8 cellular contexts compared by ENCODE assay signal in genomic region chr19:3275068-3275582, GRCh38. TPM values are rescaled to one million over a fixed set of nuclear protein-coding genes. Genes with fewer than 3 reads are reported as not detected.
DNase-seq lines count a peak whose midpoint lies in the region; ATAC-seq and TF ChIP-seq lines count a peak whose summit lies in the region.

No MANE protein-coding gene starts in this region.

- no peaks in the 10 kb centered on the region for H3K9me3 ChIP-seq in fibroblast of lung (ENCODE audit: control insufficient read depth, insufficient read depth, low read depth, low read length)

- H3K27me3 ChIP-seq in fibroblast of lung (ENCODE audit: control insufficient read depth, insufficient read depth, low read length): peaks cover 14% of the 10 kb centered on the region

- H3K4me3 ChIP-seq in GM12864 (ENCODE audit: low read depth, low read length) (peak overlapping the region; percentile 58), LNCaP clone FGC (ENCODE audit: low read depth, low read length) (peak overlapping the region; percentile 48), fibroblast of lung (replicated peaks in 1 of 4; ENCODE audit: control extremely low read depth in 1 of 4, insufficient read depth in 1 of 4, low read depth in 3 of 4, low read length in 4 of 4) (peak overlapping the region in 3 of 4 experiments; percentile 26 to 44 (median 32)), skin epidermis (peak overlapping the region in 6 of 7 experiments; percentile 16 to 39 (median 29))

- no peak for DNase-seq in GM12864 (ENCODE audit: low read depth)
- no peak for DNase-seq in LNCaP clone FGC (ENCODE audit: low read depth)
- peak; percentile 42 for DNase-seq in activated CD4-positive, alpha-beta T cell treated with anti-CD3 and anti-CD28 coated beads, Interleukin-2, amount 10 ng/mL, durations not matched to agents 7 days and 5 days
- no peak for DNase-seq in fibroblast of lung (ENCODE audit: low read depth in 2 of 2)
- DNase-seq in NCI-H526 treated with DMSO at 0.1 percent for 48 hours (lab: John Stamatoyannopoulos, UW): no peak
- DNase-seq in NK-92 (lab: John Stamatoyannopoulos, UW; ENCODE audit: unreplicated experiment): no peak

- CTCF ChIA-PET in activated CD4-positive, alpha-beta T cell treated with anti-CD3 and anti-CD28 coated beads, Interleukin-2, amount 10 ng/mL, durations not matched to agents 7 days and 5 days (lab: Charles Lee): interaction anchor here (0.6 to 1.5 kb wide), 5 partner anchors 10 to 1369 kb away, joined by 3 to 11 read pairs (median 3); no protein-coding TSS in a partner anchor

- H3K9ac ChIP-seq in fibroblast of lung (ENCODE audit: insufficient read depth, low read length): no peak overlapping the region

- peak; percentile 72 for TF ChIP-seq CTCF in GM12864 (IDR thresholded peaks at IDR 0.05; ENCODE audit: low read depth, low read length, missing control alignments)
- peak; percentile 51 for TF ChIP-seq CTCF in LNCaP clone FGC (IDR thresholded peaks at IDR 0.05; ENCODE audit: control insufficient read depth, extremely low read depth, insufficient read depth)
- peak in 1 of 2 donors; percentile 49 for TF ChIP-seq CTCF in fibroblast of lung (conservative IDR thresholded peaks at IDR 0.05 in 1 of 2, IDR thresholded peaks at IDR 0.05 in 1 of 2; ENCODE audit: low read depth in 1 of 2, low read length in 2 of 2)

- H3K27ac Mint-ChIP-seq in activated CD4-positive, alpha-beta T cell treated with anti-CD3 and anti-CD28 coated beads, Interleukin-2, amount 10 ng/mL, durations not matched to agents 7 days and 5 days: peak overlapping the region; percentile 86

- no peaks in the 10 kb centered on the region for H4K20me1 ChIP-seq in fibroblast of lung (ENCODE audit: control insufficient read depth, extremely low read depth, insufficient read depth, low read length)

- H2AFZ ChIP-seq in fibroblast of lung (ENCODE audit: low read length): no peak overlapping the region

- H3K36me3 Mint-ChIP-seq in activated CD4-positive, alpha-beta T cell treated with anti-CD3 and anti-CD28 coated beads, Interleukin-2, amount 10 ng/mL, durations not matched to agents 7 days and 5 days (ENCODE audit: low read depth): no peaks in the 10 kb centered on the region

- H3K4me1 ChIP-seq in fibroblast of lung (ENCODE audit: control insufficient read depth, extremely low read depth, insufficient read depth, low read length): peaks cover 2% of the 10 kb centered on the region

- H3K27ac ChIP-seq in fibroblast of lung (ENCODE audit: insufficient read depth, low read length) (no peak overlapping the region), skin epidermis (peak overlapping the region in 4 of 21 experiments; percentile 1 to 47 (median 24))

- no peaks in the 10 kb centered on the region for H3K36me3 ChIP-seq in fibroblast of lung (ENCODE audit: control insufficient read depth, insufficient read depth, low read length)

- ATAC-seq in GM21619 (IDR thresholded peaks at IDR 0.05; ENCODE audit: unreplicated experiment): no peak

- peaks cover 19% of the 10 kb centered on the region for H3K4me1 Mint-ChIP-seq in activated CD4-positive, alpha-beta T cell treated with anti-CD3 and anti-CD28 coated beads, Interleukin-2, amount 10 ng/mL, durations not matched to agents 7 days and 5 days

- H3K4me3 Mint-ChIP-seq in activated CD4-positive, alpha-beta T cell treated with anti-CD3 and anti-CD28 coated beads, Interleukin-2, amount 10 ng/mL, durations not matched to agents 7 days and 5 days: peak overlapping the region; percentile 76

- POLR2A ChIA-PET in activated CD4-positive, alpha-beta T cell treated with anti-CD3 and anti-CD28 coated beads, Interleukin-2, amount 10 ng/mL, durations not matched to agents 7 days and 5 days (lab: Charles Lee): no interaction called here

- H3K9me3 Mint-ChIP-seq in activated CD4-positive, alpha-beta T cell treated with anti-CD3 and anti-CD28 coated beads, Interleukin-2, amount 10 ng/mL, durations not matched to agents 7 days and 5 days: peaks cover 2% of the 10 kb centered on the region

- H3K4me2 ChIP-seq in fibroblast of lung (ENCODE audit: extremely low read depth, insufficient read depth, low read length): peak overlapping the region; percentile 64

- peaks cover 11% of the 10 kb centered on the region for H3K27me3 Mint-ChIP-seq in activated CD4-positive, alpha-beta T cell treated with anti-CD3 and anti-CD28 coated beads, Interleukin-2, amount 10 ng/mL, durations not matched to agents 7 days and 5 days

- no peaks in the 10 kb centered on the region for H3K79me2 ChIP-seq in fibroblast of lung (ENCODE audit: control insufficient read depth, insufficient read depth, low read length)

RNA-seq across cellular contexts. Expression of gene CELF5, which starts 50.7 kb away (rescaled TPM):
- under 1 TPM; 0.06 to 0.20 TPM for total RNA-seq in activated CD4-positive, alpha-beta T cell treated with anti-CD3 and anti-CD28 coated beads, Interleukin-2, amount 10 ng/mL, durations not matched to agents 7 days and 5 days
- total RNA-seq in fibroblast of lung: under 0.01 TPM in 1 of 2 replicates, not detected in the other
- polyA plus RNA-seq in fibroblast of lung: not detected in 2 replicates
- polyA plus RNA-seq in fibroblast of lung (2012): not detected in 2 replicates
- polyA minus RNA-seq in fibroblast of lung (ENCODE audit: low replicate concordance): not detected in 2 replicates
